Comparison of ENCODE assay signal across 13 cellular contexts in genomic region chr17:50355336-50355700, GRCh38. TPM values are rescaled to one million over a fixed set of nuclear protein-coding genes. Genes with fewer than 3 reads are reported as not detected.
A peak's percentile ranks its signal among the peaks of the same experiment; 100 is the strongest.
DNase-seq lines count a peak whose midpoint lies in the region; ATAC-seq and TF ChIP-seq lines count a peak whose summit lies in the region.
"Had no signal": no experiment of that assay in that cellular context is flagged by ENCODE, and none has a peak within 500 bp of the region (broad histone marks: within the 10 kb centered on the region; RNA-seq: fewer than 3 reads in every experiment).

No MANE protein-coding gene starts in this region.

- no peak overlapping the region for H3K4me3 ChIP-seq in IMR-90 (ENCODE audit: insufficient read depth, low read depth, low read length)
- H3K4me3 ChIP-seq in hepatocyte, result no peak overlapping the region
- no peak overlapping the region for H3K4me3 ChIP-seq in sigmoid colon
- H3K4me3 ChIP-seq in upper lobe of right lung, result no peak overlapping the region
- H3K4me3 ChIP-seq: BLaER1 treated with 17β-estradiol and CSF1 and Interleukin-3, amounts not matched to agents 10 nM and 100 nM; HAP-1 had no signal

- H4K8ac ChIP-seq in IMR-90 (ENCODE audit: low read depth in 2 of 2, low read length in 2 of 2), result no peak overlapping the region

- intact Hi-C loops in IMR-90 (cut with micrococcal nuclease) (no loop called here), sigmoid colon (cut with DNase I) (no loop called here), upper lobe of right lung (cut with DNase I) (no loop called here)

- peaks cover 8% of the 10 kb centered on the region; the same call in 1 of the 2 replicates for H3K9me1 ChIP-seq in IMR-90 (ENCODE audit: insufficient read depth, low read length)

- H2BK20ac ChIP-seq in IMR-90 (ENCODE audit: low read depth, low read length), result no peak overlapping the region

- peaks cover 8 to 30% of the 10 kb centered on the region in 2 experiments; a peak in 2 of 4 replicates for H3K79me1 ChIP-seq in IMR-90 (ENCODE audit: low read depth in 1 of 2, low read length in 2 of 2)

- H4K20me1 ChIP-seq in IMR-90 (ENCODE audit: insufficient read depth, low read length) (peaks cover 20% of the 10 kb centered on the region), hepatocyte (ENCODE audit: insufficient read depth, poor library complexity, severe bottlenecking) (no peaks in the 10 kb centered on the region)

- H3K4me1 Mint-ChIP-seq in activated T-cell treated with anti-CD3 and anti-CD28 coated beads, Interleukin-2, amount 50 U/mL, for 72 hours (ENCODE audit: low read depth), result peaks cover 9% of the 10 kb centered on the region

- H3K27ac Mint-ChIP-seq in activated T-cell treated with anti-CD3 and anti-CD28 coated beads, Interleukin-2, amount 50 U/mL, for 72 hours, result no peak overlapping the region
- H3K27ac Mint-ChIP-seq: CD4-positive, CD25-positive, alpha-beta regulatory T cell; HFFc6 had no signal

- no peak for ATAC-seq in activated T-cell treated with anti-CD3 and anti-CD28 coated beads, Interleukin-2, amount 50 U/mL, for 72 hours (replicated peaks in 1 of 2)
- ATAC-seq in IMR-90 (ENCODE audit: low read depth), result no peak
- ATAC-seq in HG03342 (IDR thresholded peaks at IDR 0.05; ENCODE audit: unreplicated experiment), result no peak
- no peak for ATAC-seq in upper lobe of right lung

- H3K9ac ChIP-seq in IMR-90 (ENCODE audit: low read depth, low read length), result no peak overlapping the region
- H3K9ac ChIP-seq: BLaER1 treated with 17β-estradiol and CSF1 and Interleukin-3, amounts not matched to agents 10 nM and 100 nM had no signal

- H2BK5ac ChIP-seq in IMR-90 (ENCODE audit: low read depth, low read length, poor library complexity, severe bottlenecking), result no peak overlapping the region

- no peaks in the 10 kb centered on the region for H3K36me3 Mint-ChIP-seq in activated T-cell treated with anti-CD3 and anti-CD28 coated beads, Interleukin-2, amount 50 U/mL, for 72 hours (ENCODE audit: insufficient read depth in 2 of 2)

- H3K27ac ChIP-seq in IMR-90 (ENCODE audit: insufficient read depth, low read length) (no peak overlapping the region), hepatocyte (no peak overlapping the region), sigmoid colon (no peak overlapping the region), upper lobe of right lung (no peak overlapping the region)
- H3K27ac ChIP-seq: BLaER1 treated with 17β-estradiol and CSF1 and Interleukin-3, amounts not matched to agents 10 nM and 100 nM had no signal

- TF ChIP-seq CTCF in IMR-90 (conservative IDR thresholded peaks at IDR 0.05; ENCODE audit: low read depth, low read length) (no peak), hepatocyte (IDR thresholded peaks at IDR 0.05; ENCODE audit: poor library complexity) (no peak), sigmoid colon (IDR thresholded peaks at IDR 0.05) (no peak), upper lobe of right lung (IDR thresholded peaks at IDR 0.05) (no peak)

- no peak overlapping the region for H3K56ac ChIP-seq in IMR-90 (ENCODE audit: extremely low read depth, insufficient read depth, low read length)

- H3K9me3 ChIP-seq in IMR-90 (ENCODE audit: control insufficient read depth, insufficient read depth, low read length) (no peaks in the 10 kb centered on the region), hepatocyte (ENCODE audit: low read depth) (no peaks in the 10 kb centered on the region), sigmoid colon (no peaks in the 10 kb centered on the region), upper lobe of right lung (no peaks in the 10 kb centered on the region)
- H3K9me3 ChIP-seq: BLaER1 treated with 17β-estradiol and CSF1 and Interleukin-3, amounts not matched to agents 10 nM and 100 nM; HAP-1 had no signal

- H3K27me3 ChIP-seq in IMR-90 (ENCODE audit: control insufficient read depth, insufficient read depth, low read length) (no peaks in the 10 kb centered on the region), hepatocyte (no peaks in the 10 kb centered on the region), sigmoid colon (no peaks in the 10 kb centered on the region), upper lobe of right lung (no peaks in the 10 kb centered on the region)
- H3K27me3 ChIP-seq: BLaER1 treated with 17β-estradiol and CSF1 and Interleukin-3, amounts not matched to agents 10 nM and 100 nM had no signal

- H2AK9ac ChIP-seq in IMR-90 (replicated peaks; ENCODE audit: low read depth, low read length, poor library complexity), result peak overlapping the region; percentile 42

- no peak overlapping the region for H2AK5ac ChIP-seq in IMR-90 (ENCODE audit: low read depth, low read length)

- no peak overlapping the region for H2BK15ac ChIP-seq in IMR-90 (ENCODE audit: low read depth, low read length)

- no CpG with 5 or more reads among the region's 4 CpGs for WGBS in IMR-90 (ENCODE audit: extremely low coverage in 2 of 2, insufficient read length in 1 of 2), 2 experiments
- WGBS in hepatocyte (ENCODE audit: low lambda C conversion rate, missing lambda C conversion rate), result 96% methylated on average over 4 of the region's 4 CpGs
- WGBS in sigmoid colon, 2 donors, result 88 to 90% methylated on average over 4 of the region's 4 CpGs

- no peaks in the 10 kb centered on the region for H3K27me3 Mint-ChIP-seq in activated T-cell treated with anti-CD3 and anti-CD28 coated beads, Interleukin-2, amount 50 U/mL, for 72 hours (ENCODE audit: low read depth)
- H3K27me3 Mint-ChIP-seq: CD4-positive, CD25-positive, alpha-beta regulatory T cell had no signal

- H3K79me2 ChIP-seq in hepatocyte, result peaks cover 5% of the 10 kb centered on the region

- H3K4me3 Mint-ChIP-seq in activated T-cell treated with anti-CD3 and anti-CD28 coated beads, Interleukin-2, amount 50 U/mL, for 72 hours, result no peak overlapping the region
- H3K4me3 Mint-ChIP-seq: CD4-positive, CD25-positive, alpha-beta regulatory T cell; HFFc6 had no signal

- in situ Hi-C loops in IMR-90 (cut with MboI; ENCODE audit: low sequenced_read_pairs), result no loop called here

- TF ChIP-seq EP300 in sigmoid colon (IDR thresholded peaks at IDR 0.05), result no peak

- no peak overlapping the region for H4K91ac ChIP-seq in IMR-90 (ENCODE audit: insufficient read depth, low read depth, low read length)

- TF ChIP-seq POLR2A in IMR-90 (IDR thresholded peaks at IDR 0.05; ENCODE audit: low read depth, low read length) (no peak), sigmoid colon (IDR thresholded peaks at IDR 0.05) (no peak)

- no TSS peak for BruUV-seq in IMR-90 (replicated peaks; lab: Mats Ljungman, UMichigan)

- H4K5ac ChIP-seq in IMR-90 (ENCODE audit: low read depth, low read length), result no peak overlapping the region

- no peaks in the 10 kb centered on the region for H3K4me1 ChIP-seq in IMR-90 (ENCODE audit: control insufficient read depth, insufficient read depth, low read length)
- no peaks in the 10 kb centered on the region for H3K4me1 ChIP-seq in hepatocyte (ENCODE audit: insufficient read depth)
- peaks cover 0 to 17% (median 11%) of the 10 kb centered on the region in 4 donors for H3K4me1 ChIP-seq in sigmoid colon
- H3K4me1 ChIP-seq in upper lobe of right lung, result no peaks in the 10 kb centered on the region
- H3K4me1 ChIP-seq: HAP-1 had no signal

- no peak overlapping the region for H3K18ac ChIP-seq in IMR-90 (ENCODE audit: low read depth, low read length)

- no peak overlapping the region for H3K14ac ChIP-seq in IMR-90 (replicated peaks; ENCODE audit: low read depth, low read length)

- POLR2A ChIA-PET in IMR-90 (lab: Charles Lee; ENCODE audit: unreplicated experiment), result no interaction called here

- H3K4me2 ChIP-seq in IMR-90 (ENCODE audit: low read depth, low read length) (no peak overlapping the region), hepatocyte (no peak overlapping the region)
- H3K4me2 ChIP-seq: BLaER1 treated with 17β-estradiol and CSF1 and Interleukin-3, amounts not matched to agents 10 nM and 100 nM had no signal

- no peak overlapping the region for H2BK120ac ChIP-seq in IMR-90 (ENCODE audit: low read depth, low read length)

- H2AFZ ChIP-seq in IMR-90 (replicated peaks; ENCODE audit: low read length, poor library complexity) (no peak overlapping the region), hepatocyte (no peak overlapping the region)

- CTCF ChIA-PET in IMR-90 (lab: Yijun Ruan, JAX), result no interaction called here

- DNase-seq in activated T-cell treated with anti-CD3 and anti-CD28 coated beads, Interleukin-2, amount 50 U/mL, for 1 hour, result peak; percentile 10
- DNase-seq in activated T-cell treated with anti-CD3 and anti-CD28 coated beads, Interleukin-2, amount 50 U/mL, for 72 hours, result no peak
- DNase-seq in IMR-90, result no peak
- DNase-seq in hepatocyte (ENCODE audit: low spot score), result peak; percentile 2
- peak; percentile 49 for DNase-seq in sigmoid colon
- DNase-seq in upper lobe of right lung, result no peak
- no peak for DNase-seq in iPS-NIHi11 (ENCODE audit: low spot score)
- DNase-seq: ACHN; CD4-positive, CD25-positive, alpha-beta regulatory T cell; HFFc6 had no signal

- dilution Hi-C loops in IMR-90 (cut with HindIII; ENCODE audit: low sequenced_read_pairs, unreplicated experiment), result no loop called here

- no peaks in the 10 kb centered on the region for H3K9me3 Mint-ChIP-seq in activated T-cell treated with anti-CD3 and anti-CD28 coated beads, Interleukin-2, amount 50 U/mL, for 72 hours
- H3K9me3 Mint-ChIP-seq: CD4-positive, CD25-positive, alpha-beta regulatory T cell; HFFc6 had no signal

- peaks cover 67% of the 10 kb centered on the region for H3K36me3 ChIP-seq in IMR-90 (ENCODE audit: control insufficient read depth, insufficient read depth, low read length)
- no peaks in the 10 kb centered on the region for H3K36me3 ChIP-seq in hepatocyte (replicated peaks; ENCODE audit: insufficient read depth, low read depth)
- H3K36me3 ChIP-seq in sigmoid colon, result peaks cover 27 to 69% (median 41%) of the 10 kb centered on the region in 4 donors
- peaks cover 34% of the 10 kb centered on the region for H3K36me3 ChIP-seq in upper lobe of right lung

- no peaks in the 10 kb centered on the region for H3K9me2 ChIP-seq in hepatocyte (replicated peaks; ENCODE audit: insufficient read depth)

- no peak overlapping the region for H3K23ac ChIP-seq in IMR-90 (ENCODE audit: low read depth, low read length)

- TF ChIP-seq RAD21 in IMR-90 (IDR thresholded peaks at IDR 0.05; ENCODE audit: low read length), result no peak

- H3K4ac ChIP-seq in IMR-90 (ENCODE audit: low read depth, low read length), result no peak overlapping the region

RNA-seq across cellular contexts. Expression of gene XYLT2, which starts 9.4 kb away (rescaled TPM):
- 10 to 100 TPM; 24.2 to 43.8 TPM for total RNA-seq in activated T-cell treated with anti-CD3 and anti-CD28 coated beads, Interleukin-2, amount 50 U/mL, for 72 hours
- total RNA-seq in IMR-90 (2012; rRNA removed) (31.9 and 35.0 TPM in 2 replicates), hepatocyte (26.8 and 27.4 TPM in 2 replicates), sigmoid colon (10 to 100 TPM; 16.2 to 27.4 (median 18.3) TPM), upper lobe of right lung (20.3 TPM)
- polyA plus RNA-seq in IMR-90 (2012; rRNA removed) (27.7 and 35.7 TPM in 2 replicates), hepatocyte (18.3 and 19.9 TPM in 2 replicates), sigmoid colon (10 to 100 TPM in 1 of 3 donors, 1 to 10 TPM in 2; 1.8 to 14.5 (median 2.5) TPM)
- polyA plus RNA-seq in IMR-90 (2012; cell fraction: cytosol; rRNA removed), result 20.7 and 31.6 TPM in 2 replicates
- 39.1 and 85.9 TPM in 2 replicates for polyA plus RNA-seq in IMR-90 (2012; cell fraction: nucleus; rRNA removed; ENCODE audit: low replicate concordance)

RNA-seq across cellular contexts. Expression of gene MRPL27, which starts 17.7 kb away (rescaled TPM):
- total RNA-seq in activated T-cell treated with anti-CD3 and anti-CD28 coated beads, Interleukin-2, amount 50 U/mL, for 72 hours, result 10 to 100 TPM; 44.6 to 45.9 TPM
- 152 and 202 TPM in 2 replicates for total RNA-seq in IMR-90 (2012; rRNA removed)
- 156 and 176 TPM in 2 replicates for polyA plus RNA-seq in IMR-90 (2012; rRNA removed)
- polyA plus RNA-seq in IMR-90 (2012; cell fraction: cytosol; rRNA removed), result 138 and 201 TPM in 2 replicates
- polyA plus RNA-seq in IMR-90 (2012; cell fraction: nucleus; rRNA removed; ENCODE audit: low replicate concordance), result 60.7 and 89.8 TPM in 2 replicates
- 83.0 and 98.5 TPM in 2 replicates for total RNA-seq in hepatocyte
- 139 TPM in 2 replicates for polyA plus RNA-seq in hepatocyte
- 10 to 100 TPM; 64.0 to 94.6 (median 75.6) TPM for total RNA-seq in sigmoid colon
- polyA plus RNA-seq in sigmoid colon, result 100 to 1,000 TPM; 151 to 234 (median 220) TPM
- 47.1 TPM for total RNA-seq in upper lobe of right lung

RNA-seq across cellular contexts. Expression of gene EME1, which starts 17.7 kb away (rescaled TPM):
- 10 to 100 TPM; 42.9 to 43.1 TPM for total RNA-seq in activated T-cell treated with anti-CD3 and anti-CD28 coated beads, Interleukin-2, amount 50 U/mL, for 72 hours
- total RNA-seq in IMR-90 (2012; rRNA removed), result 8.9 and 9.1 TPM in 2 replicates
- 9.4 and 10.1 TPM in 2 replicates for polyA plus RNA-seq in IMR-90 (2012; rRNA removed)
- polyA plus RNA-seq in IMR-90 (2012; cell fraction: cytosol; rRNA removed), result 1.4 and 4.8 TPM in 2 replicates
- polyA plus RNA-seq in IMR-90 (2012; cell fraction: nucleus; rRNA removed; ENCODE audit: low replicate concordance), result 20.8 and 44.5 TPM in 2 replicates
- 1.9 and 2.1 TPM in 2 replicates for total RNA-seq in hepatocyte
- polyA plus RNA-seq in hepatocyte, result 5.1 and 7.2 TPM in 2 replicates
- under 1 TPM in 1 of 4 donors, not detected in 3; 0.36 TPM for total RNA-seq in sigmoid colon
- polyA plus RNA-seq in sigmoid colon, result 1 to 10 TPM in 2 of 3 donors, not detected in 1; 1.2 to 3.5 TPM
- 1.3 TPM for total RNA-seq in upper lobe of right lung

RNA-seq across cellular contexts. Expression of gene LRRC59, which starts 42.0 kb away (rescaled TPM):
- total RNA-seq in activated T-cell treated with anti-CD3 and anti-CD28 coated beads, Interleukin-2, amount 50 U/mL, for 72 hours, result 10 to 100 TPM; 57.6 to 63.6 TPM
- total RNA-seq in IMR-90 (2012; rRNA removed), result 233 and 241 TPM in 2 replicates
- polyA plus RNA-seq in IMR-90 (2012; rRNA removed), result 134 and 139 TPM in 2 replicates
- 90.9 and 114 TPM in 2 replicates for polyA plus RNA-seq in IMR-90 (2012; cell fraction: cytosol; rRNA removed)
- polyA plus RNA-seq in IMR-90 (2012; cell fraction: nucleus; rRNA removed; ENCODE audit: low replicate concordance), result 56.5 and 96.2 TPM in 2 replicates
- 97.9 and 121 TPM in 2 replicates for total RNA-seq in hepatocyte
- polyA plus RNA-seq in hepatocyte, result 82.3 and 105 TPM in 2 replicates
- total RNA-seq in sigmoid colon, result 10 to 100 TPM; 32.4 to 38.8 (median 35.2) TPM
- 100 to 1,000 TPM in 1 of 3 donors, 10 to 100 TPM in 2; 78.1 to 116 (median 84.6) TPM for polyA plus RNA-seq in sigmoid colon
- 68.0 TPM for total RNA-seq in upper lobe of right lung

Comparison
In these comparisons a context has a peak if more than half of its experiments do, and no peak if none do; other contexts are left out.
1. DNase-seq: peak in activated T-cell treated with anti-CD3 and anti-CD28 coated beads, Interleukin-2, amount 50 U/mL, for 1 hour (single experiment), hepatocyte (single experiment) and sigmoid colon (single experiment); none in activated T-cell treated with anti-CD3 and anti-CD28 coated beads, Interleukin-2, amount 50 U/mL, for 72 hours (0 of 2), IMR-90 (single experiment), upper lobe of right lung (single experiment) and iPS-NIHi11 (single experiment).